ENCODE assay signal across 11 cellular contexts in the genomic region with DNA sequence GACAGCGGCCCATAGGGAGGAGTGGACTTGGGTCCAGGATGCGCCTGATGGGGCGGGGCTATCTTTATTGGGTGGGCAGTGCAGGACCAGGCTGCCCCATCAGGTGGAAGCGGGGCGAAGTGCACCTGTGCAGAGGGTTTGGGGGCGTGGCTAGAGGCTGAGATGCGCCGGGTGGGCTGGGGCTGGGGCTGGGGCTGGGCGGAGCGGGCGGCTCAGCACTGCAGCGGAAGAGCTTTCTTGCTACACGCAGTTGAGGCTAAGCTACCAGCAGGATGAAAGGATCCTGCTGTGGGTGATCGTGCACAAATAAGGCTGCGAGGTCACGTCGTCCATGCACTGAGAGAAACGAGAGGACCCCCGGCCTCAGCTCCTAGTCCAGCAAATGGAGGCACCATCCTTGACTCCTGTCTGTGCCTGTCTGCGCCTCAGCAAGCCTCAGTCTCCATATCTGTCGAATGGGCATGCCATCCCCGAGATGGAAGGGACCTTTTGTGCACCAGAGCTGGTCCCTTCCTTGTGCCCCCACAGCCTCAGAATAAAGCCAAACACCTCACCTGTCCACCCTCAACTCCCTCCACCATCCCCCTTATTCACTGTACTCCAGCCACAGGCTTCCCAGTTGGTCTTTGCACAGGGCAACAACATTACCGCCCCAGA. TPM values are rescaled to one million over a fixed set of nuclear protein-coding genes. Genes with fewer than 3 reads are reported as not detected.
DNase-seq lines count a peak whose midpoint lies in the region; ATAC-seq and TF ChIP-seq lines count a peak whose summit lies in the region.
"Had no signal": no experiment of that assay in that cellular context is flagged by ENCODE, and none has a peak within 500 bp of the region (broad histone marks: within the 10 kb centered on the region; RNA-seq: fewer than 3 reads in every experiment).

No MANE protein-coding gene starts in this region.

- H2AFZ ChIP-seq in IMR-90 (replicated peaks; ENCODE audit: low read length, poor library complexity) = peak overlapping the region; percentile 71

- no peak overlapping the region for H3K4me3 ChIP-seq in IMR-90 (ENCODE audit: insufficient read depth, low read depth, low read length)
- H3K4me3 ChIP-seq: thoracic aorta had no signal

- no peak overlapping the region for H3K56ac ChIP-seq in IMR-90 (ENCODE audit: extremely low read depth, insufficient read depth, low read length)

- H3K9me3 ChIP-seq in IMR-90 (ENCODE audit: control insufficient read depth, insufficient read depth, low read length) = no peaks in the 10 kb centered on the region
- H3K9me3 ChIP-seq: thoracic aorta had no signal

- CTCF ChIA-PET in IMR-90 (lab: Yijun Ruan, JAX) (no interaction called here), WTC11 (lab: Charles Lee) (interaction anchor here (0.6 to 1.4 kb wide), 12 partner anchors 9 to 66 kb away, joined by 3 to 9 read pairs (median 4); partner anchors contain the start of genes CERS1, COPE and DDX49)

- 9% methylated on average over 15 of the region's 23 CpGs; no CpG with 5 or more reads in 1 of the 2 experiments for WGBS in IMR-90 (ENCODE audit: extremely low coverage in 2 of 2, insufficient read length in 1 of 2), 2 experiments

- H2AK9ac ChIP-seq in IMR-90 (replicated peaks; ENCODE audit: low read depth, low read length, poor library complexity) = peak overlapping the region; percentile 72

- no peak overlapping the region for H3K23ac ChIP-seq in IMR-90 (ENCODE audit: low read depth, low read length)

- dilution Hi-C loops in IMR-90 (cut with HindIII; ENCODE audit: low sequenced_read_pairs, unreplicated experiment) = no loop called here

- H3K4me3 Mint-ChIP-seq in WTC11 = peak overlapping the region; percentile 54

- no peak overlapping the region for H3K14ac ChIP-seq in IMR-90 (replicated peaks; ENCODE audit: low read depth, low read length)

- no peaks in the 10 kb centered on the region for H3K36me3 Mint-ChIP-seq in WTC11

- no peaks in the 10 kb centered on the region for H3K9me1 ChIP-seq in IMR-90 (ENCODE audit: insufficient read depth, low read length)

- no peak for TF ChIP-seq CTCF in IMR-90 (conservative IDR thresholded peaks at IDR 0.05; ENCODE audit: low read depth, low read length)
- no peak for TF ChIP-seq CTCF in WTC11 (IDR thresholded peaks at IDR 0.05)

- H4K8ac ChIP-seq in IMR-90 (ENCODE audit: low read depth in 2 of 2, low read length in 2 of 2) = no peak overlapping the region

- no peaks in the 10 kb centered on the region for H3K79me1 ChIP-seq in IMR-90 (ENCODE audit: low read depth in 1 of 2, low read length in 2 of 2)

- no peaks in the 10 kb centered on the region for H3K4me1 ChIP-seq in IMR-90 (ENCODE audit: control insufficient read depth, insufficient read depth, low read length)

- H3K36me3 ChIP-seq in IMR-90 (ENCODE audit: control insufficient read depth, insufficient read depth, low read length) = no peaks in the 10 kb centered on the region
- H3K36me3 ChIP-seq: thoracic aorta had no signal

- H4K20me1 ChIP-seq in IMR-90 (ENCODE audit: insufficient read depth, low read length) = no peaks in the 10 kb centered on the region

- peak; percentile 2 for DNase-seq in DMS79 treated with DMSO at 0.1 percent for 48 hours (lab: John Stamatoyannopoulos, UW)
- no peak for DNase-seq in DMS79 (lab: John Stamatoyannopoulos, UW)
- DNase-seq in IMR-90 = no peak
- DNase-seq in WTC11 (ENCODE audit: low spot score) = peak; percentile 97
- DNase-seq in islet precursor cell = peak; percentile 86
- no peak for DNase-seq in DMS114 treated with DMSO at 0.1 percent for 48 hours (lab: John Stamatoyannopoulos, UW; ENCODE audit: unreplicated experiment)
- no peak for DNase-seq in kidney tubule cell (ENCODE audit: low spot score)
- DNase-seq: DND-41 had no signal

- POLR2A ChIA-PET in IMR-90 (lab: Charles Lee; ENCODE audit: unreplicated experiment) (no interaction called here), WTC11 (lab: Charles Lee) (interaction anchor here (0.5 to 0.7 kb wide), 2 partner anchors 15 to 703 kb away, joined by 3 to 11 read pairs; no protein-coding TSS in a partner anchor)

- peaks cover 28% of the 10 kb centered on the region for H3K27me3 Mint-ChIP-seq in WTC11 (ENCODE audit: low read depth)

- peak overlapping the region; percentile 79 for H3K27ac Mint-ChIP-seq in WTC11

- H3K18ac ChIP-seq in IMR-90 (ENCODE audit: low read depth, low read length) = no peak overlapping the region

- no peak overlapping the region for H4K5ac ChIP-seq in IMR-90 (ENCODE audit: low read depth, low read length)

- ATAC-seq in IMR-90 (ENCODE audit: low read depth) (0 out of 2 replicates have a peak, but pooled peaks have one; percentile 17), WTC11 (peak; percentile 99), GM18498 (IDR thresholded peaks at IDR 0.05; ENCODE audit: unreplicated experiment) (no peak)

- TF ChIP-seq RAD21 in IMR-90 (IDR thresholded peaks at IDR 0.05; ENCODE audit: low read length) = no peak

- BruUV-seq in IMR-90 (replicated peaks; lab: Mats Ljungman, UMichigan) = no TSS peak

- H4K91ac ChIP-seq in IMR-90 (ENCODE audit: insufficient read depth, low read depth, low read length) = no peak overlapping the region

- H3K4me1 Mint-ChIP-seq in WTC11 = peaks cover 15% of the 10 kb centered on the region

- H3K4me2 ChIP-seq in IMR-90 (ENCODE audit: low read depth, low read length) = no peak overlapping the region

- H2BK120ac ChIP-seq in IMR-90 (ENCODE audit: low read depth, low read length) = no peak overlapping the region

- H2BK20ac ChIP-seq in IMR-90 (ENCODE audit: low read depth, low read length) = no peak overlapping the region

- no peak overlapping the region for H2BK15ac ChIP-seq in IMR-90 (ENCODE audit: low read depth, low read length)

- no peak for TF ChIP-seq POLR2A in IMR-90 (IDR thresholded peaks at IDR 0.05; ENCODE audit: low read depth, low read length)

- no peak overlapping the region for H3K27ac ChIP-seq in IMR-90 (ENCODE audit: insufficient read depth, low read length)
- H3K27ac ChIP-seq: thoracic aorta had no signal

- in situ Hi-C loops in IMR-90 (cut with MboI; ENCODE audit: low sequenced_read_pairs) = no loop called here

- H2AK5ac ChIP-seq in IMR-90 (ENCODE audit: low read depth, low read length) = no peak overlapping the region

- no peak overlapping the region for H3K4ac ChIP-seq in IMR-90 (ENCODE audit: low read depth, low read length)

- H3K27me3 ChIP-seq in IMR-90 (ENCODE audit: control insufficient read depth, insufficient read depth, low read length) = peaks cover 11% of the 10 kb centered on the region; the same call in 1 of the 2 replicates

- no peaks in the 10 kb centered on the region for H3K9me3 Mint-ChIP-seq in WTC11

- no peak overlapping the region for H3K9ac ChIP-seq in IMR-90 (ENCODE audit: low read depth, low read length)

- H2BK5ac ChIP-seq in IMR-90 (ENCODE audit: low read depth, low read length, poor library complexity, severe bottlenecking) = no peak overlapping the region

- intact Hi-C loops in IMR-90 (cut with micrococcal nuclease) = no loop called here

TF ChIP-seq in IMR-90, 13 proteins besides CTCF, POLR2A, EP300 and RAD21 (continues in another document):
- no peak for TF ChIP-seq USF2 (IDR thresholded peaks at IDR 0.05; ENCODE audit: low read depth, low read length)
- TF ChIP-seq CHD1 (IDR thresholded peaks at IDR 0.05; ENCODE audit: low read depth, low read length) = no peak
- no peak for TF ChIP-seq MAFK (IDR thresholded peaks at IDR 0.05; ENCODE audit: low read depth, low read length)
- no peak for TF ChIP-seq MXI1 (IDR thresholded peaks at IDR 0.05; ENCODE audit: borderline replicate concordance, low read depth, low read length)
- no peak for TF ChIP-seq NFE2L2 (IDR thresholded peaks at IDR 0.05; ENCODE audit: low read depth, low read length)
- TF ChIP-seq BHLHE40 (IDR thresholded peaks at IDR 0.05; ENCODE audit: low read depth, low read length) = no peak

TF ChIP-seq in WTC11, 78 proteins besides CTCF, POLR2A, EP300 and RAD21 (continues in another document):
- no peak for TF ChIP-seq CBFB (CRISPR knock-in tag; IDR thresholded peaks at IDR 0.05; ENCODE audit: low read depth)
- TF ChIP-seq, protein P1, sequence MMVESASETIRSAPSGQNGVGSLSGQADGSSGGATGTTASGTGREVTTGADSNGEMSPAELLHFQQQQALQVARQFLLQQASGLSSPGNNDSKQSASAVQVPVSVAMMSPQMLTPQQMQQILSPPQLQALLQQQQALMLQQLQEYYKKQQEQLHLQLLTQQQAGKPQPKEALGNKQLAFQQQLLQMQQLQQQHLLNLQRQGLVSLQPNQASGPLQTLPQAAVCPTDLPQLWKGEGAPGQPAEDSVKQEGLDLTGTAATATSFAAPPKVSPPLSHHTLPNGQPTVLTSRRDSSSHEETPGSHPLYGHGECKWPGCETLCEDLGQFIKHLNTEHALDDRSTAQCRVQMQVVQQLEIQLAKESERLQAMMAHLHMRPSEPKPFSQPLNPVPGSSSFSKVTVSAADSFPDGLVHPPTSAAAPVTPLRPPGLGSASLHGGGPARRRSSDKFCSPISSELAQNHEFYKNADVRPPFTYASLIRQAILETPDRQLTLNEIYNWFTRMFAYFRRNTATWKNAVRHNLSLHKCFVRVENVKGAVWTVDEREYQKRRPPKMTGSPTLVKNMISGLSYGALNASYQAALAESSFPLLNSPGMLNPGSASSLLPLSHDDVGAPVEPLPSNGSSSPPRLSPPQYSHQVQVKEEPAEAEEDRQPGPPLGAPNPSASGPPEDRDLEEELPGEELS (CRISPR knock-in tag; IDR thresholded peaks at IDR 0.05) = no peak
- TF ChIP-seq ZNF121 (CRISPR knock-in tag; IDR thresholded peaks at IDR 0.05) = 0 out of 2 replicates have a peak, but pooled peaks have one; percentile 7
- TF ChIP-seq PRRX2 (CRISPR knock-in tag; IDR thresholded peaks at IDR 0.05) = peak; percentile 27; the same call in 1 of the 2 replicates

RNA-seq across cellular contexts. Expression of gene HOMER3, which starts 20.9 kb away (rescaled TPM):
- total RNA-seq in IMR-90 (2012; rRNA removed) (50.8 and 53.4 TPM in 2 replicates), WTC11 (2021) (28.2 to 32.4 TPM (median 32.2 TPM) in 3 replicates)
- 77.0 and 84.5 TPM in 2 replicates for polyA plus RNA-seq in IMR-90 (2012; rRNA removed)
- 102 and 137 TPM in 2 replicates for polyA plus RNA-seq in IMR-90 (2012; cell fraction: cytosol; rRNA removed)
- polyA plus RNA-seq in IMR-90 (2012; cell fraction: nucleus; rRNA removed; ENCODE audit: low replicate concordance) = 80.0 and 184 TPM in 2 replicates
- total RNA-seq: T-helper 2 cell treated with Interferon-gamma antibody and Interleukin-4, amounts not matched to agents 100 ng/mL and 5 ng/mL, for 36 hours had no signal

RNA-seq across cellular contexts. Expression of gene DDX49, which starts 42.4 kb away (rescaled TPM):
- total RNA-seq in IMR-90 (2012; rRNA removed) (50.9 and 55.8 TPM in 2 replicates), WTC11 (2021) (30.1 to 47.9 TPM (median 36.4 TPM) in 3 replicates)
- 52.1 and 61.9 TPM in 2 replicates for polyA plus RNA-seq in IMR-90 (2012; rRNA removed)
- 52.5 and 65.2 TPM in 2 replicates for polyA plus RNA-seq in IMR-90 (2012; cell fraction: cytosol; rRNA removed)
- polyA plus RNA-seq in IMR-90 (2012; cell fraction: nucleus; rRNA removed; ENCODE audit: low replicate concordance) = 50.7 and 114 TPM in 2 replicates

RNA-seq across cellular contexts. Expression of gene COPE, which starts 42.7 kb away (rescaled TPM):
- 310 and 347 TPM in 2 replicates for total RNA-seq in IMR-90 (2012; rRNA removed)
- 461 and 500 TPM in 2 replicates for polyA plus RNA-seq in IMR-90 (2012; rRNA removed)
- 350 and 779 TPM in 2 replicates for polyA plus RNA-seq in IMR-90 (2012; cell fraction: cytosol; rRNA removed)
- polyA plus RNA-seq in IMR-90 (2012; cell fraction: nucleus; rRNA removed; ENCODE audit: low replicate concordance) = 196 and 505 TPM in 2 replicates
- 224 to 240 TPM (median 228 TPM) in 3 replicates for total RNA-seq in WTC11 (2021)

Comparison
In these comparisons a context has a peak if more than half of its experiments do, and no peak if none do; other contexts are left out.
1. DNase-seq: peak in DMS79 treated with DMSO at 0.1 percent for 48 hours (single experiment), WTC11 (single experiment) and islet precursor cell (single experiment); none in DMS79 (single experiment), IMR-90 (single experiment), DMS114 treated with DMSO at 0.1 percent for 48 hours (single experiment) and kidney tubule cell (single experiment).